ENCODE assay signal across 8 cellular contexts in genomic region chr5:7396169-7397004, GRCh38. TPM values are rescaled to one million over a fixed set of nuclear protein-coding genes. Genes with fewer than 3 reads are reported as not detected.
A peak's percentile ranks its signal among the peaks of the same experiment; 100 is the strongest.
DNase-seq lines count a peak whose midpoint lies in the region; ATAC-seq and TF ChIP-seq lines count a peak whose summit lies in the region.

No MANE protein-coding gene starts in this region.

- H3K9me2 ChIP-seq in GM23248 (ENCODE audit: insufficient read depth): no peaks in the 10 kb centered on the region

- H3K4me1 ChIP-seq in GM23248 (ENCODE audit: insufficient read depth): no peaks in the 10 kb centered on the region
- H3K4me1 ChIP-seq in Panc1 (ENCODE audit: control insufficient read depth, insufficient read depth, low read length): peaks cover 4% of the 10 kb centered on the region; the same call in 1 of the 2 replicates

- H3K79me2 ChIP-seq in GM23248 (ENCODE audit: insufficient read depth): no peaks in the 10 kb centered on the region

- no peak overlapping the region for H2AFZ ChIP-seq in GM23248

- no peaks in the 10 kb centered on the region for H3F3A ChIP-seq in GM23248 (ENCODE audit: insufficient read depth)

- WGBS in GM23248 (ENCODE audit: low coverage in 1 of 2, low lambda C conversion rate in 2 of 2, missing lambda C conversion rate in 2 of 2), 2 experiments: 2% methylated on average over 63 to 64 of the region's 95 CpGs

- TF ChIP-seq CTCF in Panc1 (IDR thresholded peaks at IDR 0.05): no peak

- peak; percentile 80 for ATAC-seq in Panc1
- peak; percentile 39 for ATAC-seq in left ventricle myocardium superior
- peak; percentile 44 for ATAC-seq in sciatic nerve
- ATAC-seq in HG03565 (IDR thresholded peaks at IDR 0.05; ENCODE audit: unreplicated experiment): no peak
- no peak for ATAC-seq in GM18873 (IDR thresholded peaks at IDR 0.05; ENCODE audit: low FRiP score, unreplicated experiment)

- no peaks in the 10 kb centered on the region for H4K20me1 ChIP-seq in GM23248 (ENCODE audit: insufficient read depth)

- in situ Hi-C loops in GM23248 (cut with MboI): loop anchor here (25.0 kb wide), 1 partner anchor 134 kb away; no protein-coding TSS in a partner anchor
- in situ Hi-C loops in Panc1 (cut with HindIII; ENCODE audit: low pct_unique_long_range_greater_than_20kb, low sequenced_read_pairs): no loop called here

- H3K9me3 ChIP-seq in GM23248 (ENCODE audit: low read depth): no peaks in the 10 kb centered on the region
- no peaks in the 10 kb centered on the region for H3K9me3 ChIP-seq in Panc1 (ENCODE audit: control insufficient read depth, insufficient read depth, low read depth, low read length)

- no peak overlapping the region for H3K9ac ChIP-seq in GM23248

- POLR2A ChIA-PET in Panc1 (lab: Charles Lee): no interaction called here

- H3K36me3 ChIP-seq in GM23248 (ENCODE audit: low read depth) (no peaks in the 10 kb centered on the region), Panc1 (ENCODE audit: control insufficient read depth, insufficient read depth, low read length) (no peaks in the 10 kb centered on the region)

- H3K4me3 ChIP-seq in GM23248 (peak overlapping the region; percentile 38), Panc1 (ENCODE audit: low read depth in 2 of 2, low read length in 2 of 2) (peak overlapping the region; percentile 28 to 42)

- peaks cover 21% of the 10 kb centered on the region for H3K27me3 ChIP-seq in GM23248 (replicated peaks; ENCODE audit: insufficient read depth)
- peaks cover 23% of the 10 kb centered on the region for H3K27me3 ChIP-seq in Panc1 (ENCODE audit: control insufficient read depth, insufficient read depth, low read length)

- H3K27ac ChIP-seq in GM23248 (no peak overlapping the region), Panc1 (ENCODE audit: low read length) (no peak overlapping the region)

- CTCF ChIA-PET in Panc1 (lab: Charles Lee): no interaction called here

- peak overlapping the region; percentile 66 for H3K4me2 ChIP-seq in GM23248 (ENCODE audit: unreplicated experiment)

- intact Hi-C loops in Panc1 (cut with micrococcal nuclease; ENCODE audit: unreplicated experiment): loop anchor here (5.0 to 10.0 kb wide), 2 partner anchors 348 to 629 kb away; no protein-coding TSS in a partner anchor
- intact Hi-C loops in left ventricle myocardium superior (cut with micrococcal nuclease): no loop called here
- intact Hi-C loops in sciatic nerve (cut with DNase I): no loop called here

- BruUV-seq in Panc1 (replicated peaks; lab: Mats Ljungman, UMichigan): no TSS peak

- DNase-seq in GM23248: peak; percentile 50
- no peak for DNase-seq in Panc1 (ENCODE audit: low read depth, low spot score)
- DNase-seq in left ventricle myocardium superior: peak; percentile 33
- no peak for DNase-seq in sciatic nerve (ENCODE audit: low spot score)
- no peak for DNase-seq in effector CD4-positive, alpha-beta T cell
- DNase-seq in SW 1271 (lab: John Stamatoyannopoulos, UW): no peak

RNA-seq across cellular contexts. Expression of gene ADCY2, which starts 0.4 kb away (rescaled TPM):
- total RNA-seq in GM23248 (2014; rRNA removed; shearing (Covaris generic)): not detected in 2 replicates
- 0.11 TPM in 1 of 2 replicates, not detected in the other for polyA plus RNA-seq in GM23248 (2016; fragmentation: Nextera tagmentation; extraction: Ambion mirVana)
- total RNA-seq in Panc1 (2021; ENCODE audit: unreplicated experiment) (0.13 TPM), left ventricle myocardium superior (0.17 TPM), sciatic nerve (10.0 TPM)
- 0.04 TPM for polyA plus RNA-seq in Panc1 (2012; ENCODE audit: insufficient read length)

Comparison
In these comparisons a context has a peak if more than half of its experiments do, and no peak if none do; other contexts are left out.
1. DNase-seq: peak in GM23248 (single experiment) and left ventricle myocardium superior (single experiment); none in Panc1 (single experiment), sciatic nerve (single experiment), effector CD4-positive, alpha-beta T cell (single experiment) and SW 1271 (0 of 2).
2. ATAC-seq: peak in Panc1 (single experiment), left ventricle myocardium superior (single experiment) and sciatic nerve (single experiment); none in HG03565 (single experiment) and GM18873 (single experiment).